In the genomic region with DNA sequence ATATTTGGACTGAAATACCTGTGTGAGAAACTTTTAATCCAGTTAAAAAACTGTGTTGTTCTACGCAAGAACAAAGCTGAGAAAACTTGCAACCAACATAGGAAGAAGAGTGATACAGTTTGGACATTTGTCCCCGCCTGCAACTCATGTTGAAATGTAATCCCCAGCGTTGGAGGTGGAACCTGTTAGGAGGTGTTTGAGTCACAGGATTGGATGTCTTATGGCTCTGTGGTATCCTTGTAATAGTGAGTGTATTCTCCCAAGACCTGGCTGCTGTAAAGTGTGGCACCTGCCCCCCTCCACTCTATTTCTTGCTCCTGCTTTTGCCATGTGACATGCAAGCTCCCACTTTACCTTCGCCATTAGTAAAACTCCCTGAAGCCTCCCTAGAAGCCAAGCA, we compare ENCODE assay signal across 19 cellular contexts.
"Had no signal": no experiment of that assay in that cellular context is flagged by ENCODE, and none has a peak within 500 bp of the region (broad histone marks: within the 10 kb centered on the region; RNA-seq: fewer than 3 reads in every experiment).

No MANE protein-coding gene starts in this region.

- H3K27me3 ChIP-seq: MG63, Peyer's patch had no signal

- H3K4me3 ChIP-seq: MG63, PC-9, Peyer's patch had no signal

- DNase-seq: KBM-7; MG63; NCI-H1092; NCI-H1436; NCI-H1694; NCI-H187 treated with DMSO at 0.1 percent for 48 hours; NCI-H2029 treated with DMSO at 0.1 percent for 48 hours; NCI-H226; NCI-H446; NCI-H510A; NCI-H524 treated with DMSO at 0.1 percent for 48 hours; NCI-H69; NCI-H774; NK-92 treated with Interleukin-12 subunit alpha and Interleukin-12 subunit beta, amount 100 ng/mL, for 24 hours; OCI-M1; PC-9; Peyer's patch; SK-N-SH; SW 1271 had no signal

- H3K27ac ChIP-seq: PC-9, Peyer's patch had no signal

- H3K9me3 ChIP-seq: MG63 had no signal

- H3K4me1 ChIP-seq: Peyer's patch had no signal
